ENCODE assay signal across 23 cellular contexts in the genomic region with DNA sequence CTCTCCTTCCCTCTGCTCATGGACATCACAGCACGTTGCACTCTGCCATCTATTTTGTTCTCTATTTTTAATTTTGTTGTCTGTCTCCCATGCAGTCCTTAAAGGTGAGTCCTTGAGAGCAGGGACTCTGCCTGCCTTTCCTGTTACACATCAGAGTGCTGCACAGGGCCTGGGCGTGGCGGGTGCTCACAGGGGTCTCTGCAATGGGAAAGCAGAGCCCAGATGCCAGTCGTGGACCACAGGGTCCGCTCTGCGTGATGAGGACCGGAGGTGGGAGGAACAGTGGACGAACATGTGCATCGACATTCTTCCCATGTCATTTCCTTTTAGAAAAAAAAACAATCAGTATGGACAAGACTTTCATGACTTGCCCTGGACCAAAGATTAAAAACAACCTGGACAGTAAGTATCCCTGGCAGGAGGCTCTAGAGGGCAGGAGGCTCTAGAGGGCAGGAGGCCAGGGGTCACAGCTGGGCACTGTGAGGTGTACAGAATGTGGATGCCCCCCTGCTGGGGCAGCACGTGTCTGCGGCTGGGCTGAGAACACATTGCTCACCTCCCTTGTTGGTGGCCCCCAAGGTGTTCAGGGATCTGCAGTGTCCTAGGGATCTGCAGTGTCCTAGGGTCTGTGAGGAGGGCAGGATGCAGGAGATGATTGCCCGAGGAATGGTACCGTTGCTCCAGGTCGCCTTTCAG. TPM values are rescaled to one million over a fixed set of nuclear protein-coding genes. Genes with fewer than 3 reads are reported as not detected.
"Had no signal": no experiment of that assay in that cellular context is flagged by ENCODE, and none has a peak within 500 bp of the region (broad histone marks: within the 10 kb centered on the region; RNA-seq: fewer than 3 reads in every experiment).

No MANE protein-coding gene starts in this region.

- H3K36me3 ChIP-seq: left lung, suprapubic skin had no signal

- H3K27me3 ChIP-seq: left lung, suprapubic skin had no signal

- DNase-seq: activated CD4-positive, alpha-beta T cell treated with anti-CD3 and anti-CD28 coated beads, Interleukin-2, amount 50 U/mL, for 1 hour; activated CD8-positive, alpha-beta memory T cell treated with anti-CD3 and anti-CD28 coated beads, Interleukin-2, amount 50 U/mL, for 4 hours; activated naive CD4-positive, alpha-beta T cell treated with anti-CD3 and anti-CD28 coated beads, Interleukin-2, amount 50 U/mL, for 16 hours; activated T-cell treated with anti-CD3 and anti-CD28 coated beads, Interleukin-2, amount 50 U/mL, for 4 hours; erythroblast; foreskin melanocyte; glutamatergic neuron; hypothalamus; islet precursor cell; mucosa of descending colon; naive B cell; psoas muscle; small intestine; stimulated activated CD4-positive, alpha-beta T cell treated with anti-CD3 and anti-CD28 coated beads, Interleukin-4, amount 100 ng/mL, for 1 hour; stimulated activated naive CD8-positive, alpha-beta T cell treated with anti-CD3 and anti-CD28 coated beads, Interleukin-15, amount 100 ng/mL, for 72 hours; T1000; trophoblast cell had no signal

- H3K27ac ChIP-seq: left lung, psoas muscle, suprapubic skin had no signal

- H3K4me1 ChIP-seq: psoas muscle had no signal

- ATAC-seq: activated CD4-positive, CD25-positive, alpha-beta regulatory T cell treated with anti-CD3 and anti-CD28 coated beads, Interleukin-2, amount 50 U/mL, for 24 hours; activated T-cell treated with anti-CD3 and anti-CD28 coated beads, Interleukin-2, amount 50 U/mL, for 4 hours; left lung; mucosa of descending colon; psoas muscle; right cardiac atrium; SK-N-SH treated with all-trans-retinoic acid at 6 μM for 48 hours; stimulated activated naive CD8-positive, alpha-beta T cell treated with anti-CD3 and anti-CD28 coated beads, Interleukin-15, amount 100 ng/mL, for 72 hours had no signal

- H3K9me3 ChIP-seq: left lung, mucosa of descending colon, psoas muscle, suprapubic skin had no signal

- H3K4me3 ChIP-seq: left lung, mucosa of descending colon, psoas muscle, suprapubic skin had no signal

RNA-seq across cellular contexts. Expression of gene ZNF488, which starts 29.6 kb away (rescaled TPM):
- total RNA-seq: right cardiac atrium; T-helper 1 cell treated with Interleukin-12 subunit alpha and Interleukin-12 subunit beta and Interleukin-4 antibody, amounts not matched to agents 30 ng/mL and 1 ng/mL, for 36 hours had no signal
